ENCODE assay signal across 8 cellular contexts in the genomic region with DNA sequence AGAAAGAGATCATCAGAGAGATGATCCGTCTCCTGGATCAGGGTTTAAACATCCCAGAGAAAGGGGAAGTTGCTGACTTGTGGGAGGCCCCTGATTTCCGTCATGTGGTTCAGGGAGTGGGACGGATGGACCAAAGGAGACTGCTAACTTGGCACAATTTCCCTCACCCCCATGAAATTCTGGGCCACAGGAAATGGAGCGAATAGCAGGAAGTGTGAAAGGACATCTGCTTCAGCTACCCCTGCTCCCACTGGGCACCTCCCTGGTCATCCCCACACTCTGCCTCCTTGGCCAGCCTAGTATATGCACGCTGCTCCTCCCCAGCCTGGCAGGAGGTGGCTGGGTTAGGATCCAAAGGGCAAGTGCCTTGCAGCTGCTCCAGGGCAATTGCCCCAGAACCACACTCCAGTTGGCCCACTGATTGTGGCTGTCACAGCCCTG. TPM values are rescaled to one million over a fixed set of nuclear protein-coding genes. Genes with fewer than 3 reads are reported as not detected.
DNase-seq lines count a peak whose midpoint lies in the region; ATAC-seq lines count a peak whose summit lies in the region.

No MANE protein-coding gene starts in this region.

- H3K27me3 Mint-ChIP-seq in stimulated activated naive CD8-positive, alpha-beta T cell treated with anti-CD3 and anti-CD28 coated beads, Interleukin-15, Interleukin-2, amounts not matched to agents 100 ng/mL and 50 ng/mL, for 24 hours, result no peaks in the 10 kb centered on the region
- H3K27me3 Mint-ChIP-seq in activated naive CD8-positive, alpha-beta T cell treated with anti-CD3 and anti-CD28 coated beads, Interleukin-2, amount 50 U/mL, for 24 hours, result no peaks in the 10 kb centered on the region
- H3K27me3 Mint-ChIP-seq in memory B cell, result no peaks in the 10 kb centered on the region

- H3K9me3 Mint-ChIP-seq in stimulated activated naive CD8-positive, alpha-beta T cell treated with anti-CD3 and anti-CD28 coated beads, Interleukin-15, Interleukin-2, amounts not matched to agents 100 ng/mL and 50 ng/mL, for 24 hours, result no peaks in the 10 kb centered on the region
- no peaks in the 10 kb centered on the region for H3K9me3 Mint-ChIP-seq in activated naive CD8-positive, alpha-beta T cell treated with anti-CD3 and anti-CD28 coated beads, Interleukin-2, amount 50 U/mL, for 24 hours
- H3K9me3 Mint-ChIP-seq in memory B cell, result no peaks in the 10 kb centered on the region

- H3K36me3 Mint-ChIP-seq in stimulated activated naive CD8-positive, alpha-beta T cell treated with anti-CD3 and anti-CD28 coated beads, Interleukin-15, Interleukin-2, amounts not matched to agents 100 ng/mL and 50 ng/mL, for 24 hours (ENCODE audit: low read depth), result peaks cover 19% of the 10 kb centered on the region
- peaks cover 22% of the 10 kb centered on the region for H3K36me3 Mint-ChIP-seq in activated naive CD8-positive, alpha-beta T cell treated with anti-CD3 and anti-CD28 coated beads, Interleukin-2, amount 50 U/mL, for 24 hours (ENCODE audit: low read depth)
- no peaks in the 10 kb centered on the region for H3K36me3 Mint-ChIP-seq in memory B cell

- peaks cover 58% of the 10 kb centered on the region for H3K4me1 Mint-ChIP-seq in stimulated activated naive CD8-positive, alpha-beta T cell treated with anti-CD3 and anti-CD28 coated beads, Interleukin-15, Interleukin-2, amounts not matched to agents 100 ng/mL and 50 ng/mL, for 24 hours (ENCODE audit: low read depth)
- H3K4me1 Mint-ChIP-seq in activated naive CD8-positive, alpha-beta T cell treated with anti-CD3 and anti-CD28 coated beads, Interleukin-2, amount 50 U/mL, for 24 hours, result peaks cover 60% of the 10 kb centered on the region
- H3K4me1 Mint-ChIP-seq in memory B cell, result peaks cover 35% of the 10 kb centered on the region

- no peak for ATAC-seq in stimulated activated naive CD8-positive, alpha-beta T cell treated with anti-CD3 and anti-CD28 coated beads, Interleukin-15, Interleukin-2, amounts not matched to agents 100 U/mL and 50 U/mL, for 24 hours
- no peak for ATAC-seq in activated naive CD8-positive, alpha-beta T cell treated with anti-CD3 and anti-CD28 coated beads, Interleukin-2, amount 50 U/mL, for 24 hours
- no peak for ATAC-seq in memory B cell (ENCODE audit: low read depth)
- ATAC-seq in GM21423 (IDR thresholded peaks at IDR 0.05; ENCODE audit: unreplicated experiment), result no peak

- no peak for DNase-seq in stimulated activated naive CD8-positive, alpha-beta T cell treated with anti-CD3 and anti-CD28 coated beads, Interleukin-15, Interleukin-2, amounts not matched to agents 100 U/mL and 50 U/mL, for 24 hours
- no peak for DNase-seq in activated naive CD8-positive, alpha-beta T cell treated with anti-CD3 and anti-CD28 coated beads, Interleukin-2, amount 50 U/mL, for 24 hours
- DNase-seq in memory B cell (ENCODE audit: low spot score in 2 of 2), result no peak
- no peak for DNase-seq in activated effector memory CD4-positive, alpha-beta T cell treated with anti-CD3 and anti-CD28 coated beads, Interleukin-2, amount 50 U/mL, for 16 hours
- DNase-seq in NK-92 treated with Interleukin-12 subunit alpha and Interleukin-12 subunit beta, amount 100 ng/mL, for 24 hours (lab: John Stamatoyannopoulos, UW), result no peak
- no peak for DNase-seq in A172 (ENCODE audit: low spot score)

- peak overlapping the region; percentile 91 for H3K27ac Mint-ChIP-seq in stimulated activated naive CD8-positive, alpha-beta T cell treated with anti-CD3 and anti-CD28 coated beads, Interleukin-15, Interleukin-2, amounts not matched to agents 100 ng/mL and 50 ng/mL, for 24 hours
- H3K27ac Mint-ChIP-seq in activated naive CD8-positive, alpha-beta T cell treated with anti-CD3 and anti-CD28 coated beads, Interleukin-2, amount 50 U/mL, for 24 hours, result peak overlapping the region; percentile 83
- peak overlapping the region; percentile 85 for H3K27ac Mint-ChIP-seq in memory B cell

- peak overlapping the region; percentile 96 for H3K4me3 Mint-ChIP-seq in stimulated activated naive CD8-positive, alpha-beta T cell treated with anti-CD3 and anti-CD28 coated beads, Interleukin-15, Interleukin-2, amounts not matched to agents 100 ng/mL and 50 ng/mL, for 24 hours
- peak overlapping the region; percentile 96 for H3K4me3 Mint-ChIP-seq in activated naive CD8-positive, alpha-beta T cell treated with anti-CD3 and anti-CD28 coated beads, Interleukin-2, amount 50 U/mL, for 24 hours
- H3K4me3 Mint-ChIP-seq in memory B cell, result peak overlapping the region; percentile 96

RNA-seq across cellular contexts. Expression of gene ARRB2, which starts 1.3 kb away (rescaled TPM):
- 6.7 and 12.3 TPM in 2 replicates for total RNA-seq in A172 (2014; rRNA removed; shearing (Covaris generic))

RNA-seq across cellular contexts. Expression of gene PELP1, which starts 7.8 kb away (rescaled TPM):
- 23.5 and 29.5 TPM in 2 replicates for total RNA-seq in A172 (2014; rRNA removed; shearing (Covaris generic))

RNA-seq across cellular contexts. Expression of gene MED11, which starts 19.5 kb away (rescaled TPM):
- 29.9 and 33.3 TPM in 2 replicates for total RNA-seq in A172 (2014; rRNA removed; shearing (Covaris generic))

RNA-seq across cellular contexts. Expression of gene ZMYND15, which starts 27.9 kb away (rescaled TPM):
- total RNA-seq in A172 (2014; rRNA removed; shearing (Covaris generic)), result 0.07 and 0.21 TPM in 2 replicates

RNA-seq across cellular contexts. Expression of gene CXCL16, which starts 28.0 kb away (rescaled TPM):
- total RNA-seq in A172 (2014; rRNA removed; shearing (Covaris generic)), result 5.1 and 8.1 TPM in 2 replicates
